8 cellular contexts compared by ENCODE assay signal in the genomic region with DNA sequence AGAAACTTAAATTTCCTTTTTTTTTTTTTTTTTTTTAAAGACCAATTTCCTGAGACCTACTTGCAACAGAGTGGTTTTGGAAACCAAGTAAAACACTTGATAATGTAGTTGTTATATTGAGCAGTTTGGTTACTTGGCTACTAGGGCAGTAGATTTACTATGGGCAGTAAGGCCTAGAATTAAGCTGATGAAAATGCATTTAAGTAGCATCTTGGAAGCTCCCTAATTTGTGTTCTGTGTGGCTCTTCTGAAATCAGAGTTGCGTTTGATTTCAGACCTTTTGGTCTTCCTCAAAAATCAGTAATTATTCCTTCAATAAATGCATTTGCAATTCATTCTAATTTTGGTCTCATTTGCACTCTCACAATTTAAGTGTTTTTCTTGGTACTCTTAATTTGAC. TPM values are rescaled to one million over a fixed set of nuclear protein-coding genes. Genes with fewer than 3 reads are reported as not detected.
A peak's percentile ranks its signal among the peaks of the same experiment; 100 is the strongest.
DNase-seq lines count a peak whose midpoint lies in the region; ATAC-seq and TF ChIP-seq lines count a peak whose summit lies in the region.

No MANE protein-coding gene starts in this region.

- H3K27me3 ChIP-seq in thyroid gland, result no peaks in the 10 kb centered on the region

- H3K9me3 ChIP-seq in thyroid gland, result no peaks in the 10 kb centered on the region

- POLR2A ChIA-PET in activated CD4-positive, alpha-beta T cell treated with anti-CD3 and anti-CD28 coated beads, Interleukin-2, amount 10 ng/mL, durations not matched to agents 7 days and 5 days (lab: Charles Lee), result no interaction called here

- no peak for TF ChIP-seq POLR2A in thyroid gland (IDR thresholded peaks at IDR 0.05)

- CTCF ChIA-PET in activated CD4-positive, alpha-beta T cell treated with anti-CD3 and anti-CD28 coated beads, Interleukin-2, amount 10 ng/mL, durations not matched to agents 7 days and 5 days (lab: Charles Lee), result interaction anchor here (1.4 kb wide), 1 partner anchor 11 kb away, joined by 6 read pairs; no protein-coding TSS in a partner anchor

- H3K36me3 Mint-ChIP-seq in activated CD4-positive, alpha-beta T cell treated with anti-CD3 and anti-CD28 coated beads, Interleukin-2, amount 10 ng/mL, durations not matched to agents 7 days and 5 days (ENCODE audit: low read depth), result peaks cover 25% of the 10 kb centered on the region
- peaks cover 30% of the 10 kb centered on the region for H3K36me3 Mint-ChIP-seq in activated T-helper 17 cell treated with anti-CD3 and anti-CD28 coated beads, Interleukin-2, amount 50 U/mL, for 72 hours (ENCODE audit: low read depth)

- WGBS in thyroid gland, 2 donors, result 42 to 62% methylated on average over 1 of the region's 1 CpG

- in situ Hi-C loops in KBM-7 (cut with MboI; ENCODE audit: low pct_unique_long_range_greater_than_20kb, low sequenced_read_pairs), result no loop called here

- H3K4me3 ChIP-seq in thyroid gland (replicated peaks in 1 of 3), result peak overlapping the region in 2 of 3 donors; percentile 51 to 65

- H3K4me3 Mint-ChIP-seq in activated CD4-positive, alpha-beta T cell treated with anti-CD3 and anti-CD28 coated beads, Interleukin-2, amount 10 ng/mL, durations not matched to agents 7 days and 5 days, result peak overlapping the region; percentile 85
- H3K4me3 Mint-ChIP-seq in activated T-helper 17 cell treated with anti-CD3 and anti-CD28 coated beads, Interleukin-2, amount 50 U/mL, for 72 hours, result peak overlapping the region; percentile 76

- peak overlapping the region in 1 of 3 donors; percentile 82 for H3K27ac ChIP-seq in thyroid gland

- peaks cover 10% of the 10 kb centered on the region for H3K9me3 Mint-ChIP-seq in activated CD4-positive, alpha-beta T cell treated with anti-CD3 and anti-CD28 coated beads, Interleukin-2, amount 10 ng/mL, durations not matched to agents 7 days and 5 days
- H3K9me3 Mint-ChIP-seq in activated T-helper 17 cell treated with anti-CD3 and anti-CD28 coated beads, Interleukin-2, amount 50 U/mL, for 72 hours, result peaks cover 4% of the 10 kb centered on the region

- H3K4me1 ChIP-seq in thyroid gland, result peaks cover 0 to 11% of the 10 kb centered on the region in 2 donors

- H3K36me3 ChIP-seq in thyroid gland, result peaks cover 0 to 11% of the 10 kb centered on the region in 2 donors

- peaks cover 46% of the 10 kb centered on the region for H3K4me1 Mint-ChIP-seq in activated CD4-positive, alpha-beta T cell treated with anti-CD3 and anti-CD28 coated beads, Interleukin-2, amount 10 ng/mL, durations not matched to agents 7 days and 5 days
- H3K4me1 Mint-ChIP-seq in activated T-helper 17 cell treated with anti-CD3 and anti-CD28 coated beads, Interleukin-2, amount 50 U/mL, for 72 hours, result peaks cover 22% of the 10 kb centered on the region

- no peak for ATAC-seq in activated T-helper 17 cell treated with anti-CD3 and anti-CD28 coated beads, Interleukin-2, amount 50 U/mL, for 72 hours (replicated peaks)

- no peak for TF ChIP-seq CTCF in thyroid gland (IDR thresholded peaks at IDR 0.05)

- intact Hi-C loops in thyroid gland (cut with DNase I), result no loop called here

- no peak for DNase-seq in activated CD4-positive, alpha-beta T cell treated with anti-CD3 and anti-CD28 coated beads, Interleukin-2, amount 10 ng/mL, durations not matched to agents 7 days and 5 days
- DNase-seq in activated CD4-positive, alpha-beta T cell treated with anti-CD3 and anti-CD28 coated beads, Interleukin-2, amount 50 U/mL, for 1 hour, result no peak
- DNase-seq in kidney glomerular epithelial cell (lab: John Stamatoyannopoulos, UW), result peak; percentile 9
- no peak for DNase-seq in thyroid gland
- no peak for DNase-seq in KBM-7
- no peak for DNase-seq in ureter (ENCODE audit: low spot score)
- no peak for DNase-seq in medulla oblongata (ENCODE audit: extremely low spot score)

- H3K27me3 Mint-ChIP-seq in activated CD4-positive, alpha-beta T cell treated with anti-CD3 and anti-CD28 coated beads, Interleukin-2, amount 10 ng/mL, durations not matched to agents 7 days and 5 days, result no peaks in the 10 kb centered on the region
- no peaks in the 10 kb centered on the region for H3K27me3 Mint-ChIP-seq in activated T-helper 17 cell treated with anti-CD3 and anti-CD28 coated beads, Interleukin-2, amount 50 U/mL, for 72 hours

- H3K27ac Mint-ChIP-seq in activated CD4-positive, alpha-beta T cell treated with anti-CD3 and anti-CD28 coated beads, Interleukin-2, amount 10 ng/mL, durations not matched to agents 7 days and 5 days, result peak overlapping the region; percentile 87
- peak overlapping the region; percentile 77 for H3K27ac Mint-ChIP-seq in activated T-helper 17 cell treated with anti-CD3 and anti-CD28 coated beads, Interleukin-2, amount 50 U/mL, for 72 hours

RNA-seq across cellular contexts. Expression of gene GPR180, which starts 0.8 kb away (rescaled TPM):
- 1 to 10 TPM; 6.2 to 6.8 TPM for total RNA-seq in activated CD4-positive, alpha-beta T cell treated with anti-CD3 and anti-CD28 coated beads, Interleukin-2, amount 10 ng/mL, durations not matched to agents 7 days and 5 days
- total RNA-seq in activated T-helper 17 cell treated with anti-CD3 and anti-CD28 coated beads, Interleukin-2, amount 50 U/mL, for 72 hours, result 1 to 10 TPM; 6.7 to 8.0 TPM
- total RNA-seq in thyroid gland (10 to 100 TPM; 10.4 to 13.3 (median 10.9) TPM), ureter (5.1 TPM)

RNA-seq across cellular contexts. Expression of gene TGDS, which starts 6.5 kb away (rescaled TPM):
- total RNA-seq in activated CD4-positive, alpha-beta T cell treated with anti-CD3 and anti-CD28 coated beads, Interleukin-2, amount 10 ng/mL, durations not matched to agents 7 days and 5 days, result 10 to 100 TPM; 15.6 to 16.2 TPM
- 10 to 100 TPM; 18.2 to 24.4 TPM for total RNA-seq in activated T-helper 17 cell treated with anti-CD3 and anti-CD28 coated beads, Interleukin-2, amount 50 U/mL, for 72 hours
- total RNA-seq in thyroid gland (10 to 100 TPM; 15.8 to 25.2 (median 20.4) TPM), ureter (11.5 TPM)
